1 cellular context compared by ENCODE assay signal in the genomic region with DNA sequence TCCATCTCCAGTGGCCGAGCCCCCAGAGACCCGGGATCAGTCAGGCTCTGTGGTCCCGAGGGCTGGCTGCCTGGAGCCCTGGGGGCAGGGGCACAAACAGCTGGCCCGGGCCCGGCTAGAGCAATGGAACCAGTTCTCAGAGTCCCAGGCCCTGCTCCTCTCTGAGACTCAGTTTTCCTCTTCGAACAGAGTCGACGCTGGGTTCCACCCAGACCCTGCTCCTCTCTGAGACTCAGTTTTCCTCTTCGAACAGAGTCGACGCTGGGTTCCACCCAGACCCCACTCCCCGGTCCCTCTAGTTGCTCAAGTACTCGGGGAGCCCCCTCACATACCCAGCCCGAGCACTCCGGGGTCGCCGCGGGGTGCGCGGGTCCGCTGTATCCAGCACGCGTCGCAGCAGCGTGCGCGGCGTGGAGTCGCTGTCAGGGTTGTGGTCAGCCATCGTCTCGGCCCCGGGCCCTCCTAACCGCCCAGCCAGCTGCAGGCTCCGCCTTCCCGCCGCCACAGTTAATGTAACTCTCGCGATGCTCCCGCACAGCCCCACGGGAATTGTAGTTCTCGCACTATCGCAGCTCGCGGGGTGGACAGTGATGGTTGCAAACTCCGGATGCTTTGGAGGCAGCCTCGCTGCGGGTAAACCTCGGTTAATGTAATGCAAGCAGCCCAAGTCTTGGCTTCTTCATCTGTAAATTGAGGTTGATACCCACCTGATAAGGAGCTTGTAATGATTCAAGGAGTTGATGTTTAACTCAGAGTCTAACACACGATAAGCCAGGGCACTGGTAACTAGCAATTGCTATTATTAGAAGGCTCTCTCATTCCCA.
TF ChIP-seq lines count a peak whose summit lies in the region.

No MANE protein-coding gene starts in this region.

TF ChIP-seq in K562, 482 proteins besides CTCF, POLR2A, EP300 and RAD21 (continued from another document and continues in another):
- TF ChIP-seq, protein P1, sequence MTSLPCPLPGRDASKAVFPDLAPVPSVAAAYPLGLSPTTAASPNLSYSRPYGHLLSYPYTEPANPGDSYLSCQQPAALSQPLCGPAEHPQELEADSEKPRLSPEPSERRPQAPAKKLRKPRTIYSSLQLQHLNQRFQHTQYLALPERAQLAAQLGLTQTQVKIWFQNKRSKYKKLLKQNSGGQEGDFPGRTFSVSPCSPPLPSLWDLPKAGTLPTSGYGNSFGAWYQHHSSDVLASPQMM (CRISPR knock-in tag; IDR thresholded peaks at IDR 0.05): no peak
- TF ChIP-seq XRCC3 (IDR thresholded peaks at IDR 0.05): no peak
- TF ChIP-seq ADNP (tag; IDR thresholded peaks at IDR 0.05): no peak
- no peak for TF ChIP-seq PTTG1 (tag; IDR thresholded peaks at IDR 0.05; ENCODE audit: low read depth)
- TF ChIP-seq, protein P2, sequence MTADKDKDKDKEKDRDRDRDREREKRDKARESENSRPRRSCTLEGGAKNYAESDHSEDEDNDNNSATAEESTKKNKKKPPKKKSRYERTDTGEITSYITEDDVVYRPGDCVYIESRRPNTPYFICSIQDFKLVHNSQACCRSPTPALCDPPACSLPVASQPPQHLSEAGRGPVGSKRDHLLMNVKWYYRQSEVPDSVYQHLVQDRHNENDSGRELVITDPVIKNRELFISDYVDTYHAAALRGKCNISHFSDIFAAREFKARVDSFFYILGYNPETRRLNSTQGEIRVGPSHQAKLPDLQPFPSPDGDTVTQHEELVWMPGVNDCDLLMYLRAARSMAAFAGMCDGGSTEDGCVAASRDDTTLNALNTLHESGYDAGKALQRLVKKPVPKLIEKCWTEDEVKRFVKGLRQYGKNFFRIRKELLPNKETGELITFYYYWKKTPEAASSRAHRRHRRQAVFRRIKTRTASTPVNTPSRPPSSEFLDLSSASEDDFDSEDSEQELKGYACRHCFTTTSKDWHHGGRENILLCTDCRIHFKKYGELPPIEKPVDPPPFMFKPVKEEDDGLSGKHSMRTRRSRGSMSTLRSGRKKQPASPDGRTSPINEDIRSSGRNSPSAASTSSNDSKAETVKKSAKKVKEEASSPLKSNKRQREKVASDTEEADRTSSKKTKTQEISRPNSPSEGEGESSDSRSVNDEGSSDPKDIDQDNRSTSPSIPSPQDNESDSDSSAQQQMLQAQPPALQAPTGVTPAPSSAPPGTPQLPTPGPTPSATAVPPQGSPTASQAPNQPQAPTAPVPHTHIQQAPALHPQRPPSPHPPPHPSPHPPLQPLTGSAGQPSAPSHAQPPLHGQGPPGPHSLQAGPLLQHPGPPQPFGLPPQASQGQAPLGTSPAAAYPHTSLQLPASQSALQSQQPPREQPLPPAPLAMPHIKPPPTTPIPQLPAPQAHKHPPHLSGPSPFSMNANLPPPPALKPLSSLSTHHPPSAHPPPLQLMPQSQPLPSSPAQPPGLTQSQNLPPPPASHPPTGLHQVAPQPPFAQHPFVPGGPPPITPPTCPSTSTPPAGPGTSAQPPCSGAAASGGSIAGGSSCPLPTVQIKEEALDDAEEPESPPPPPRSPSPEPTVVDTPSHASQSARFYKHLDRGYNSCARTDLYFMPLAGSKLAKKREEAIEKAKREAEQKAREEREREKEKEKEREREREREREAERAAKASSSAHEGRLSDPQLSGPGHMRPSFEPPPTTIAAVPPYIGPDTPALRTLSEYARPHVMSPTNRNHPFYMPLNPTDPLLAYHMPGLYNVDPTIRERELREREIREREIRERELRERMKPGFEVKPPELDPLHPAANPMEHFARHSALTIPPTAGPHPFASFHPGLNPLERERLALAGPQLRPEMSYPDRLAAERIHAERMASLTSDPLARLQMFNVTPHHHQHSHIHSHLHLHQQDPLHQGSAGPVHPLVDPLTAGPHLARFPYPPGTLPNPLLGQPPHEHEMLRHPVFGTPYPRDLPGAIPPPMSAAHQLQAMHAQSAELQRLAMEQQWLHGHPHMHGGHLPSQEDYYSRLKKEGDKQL (CRISPR knock-in tag; IDR thresholded peaks at IDR 0.05; ENCODE audit: borderline replicate concordance): no peak
- TF ChIP-seq SAP30 (IDR thresholded peaks at IDR 0.05; ENCODE audit: borderline replicate concordance, insufficient read depth, low read depth, low read length, poor library complexity, severe bottlenecking): peak; percentile 83
- peak; percentile 74; the same call in 1 of the 2 replicates for TF ChIP-seq MAFF (IDR thresholded peaks at IDR 0.05; ENCODE audit: low read length)
- peak; percentile 83 for TF ChIP-seq EP400 (IDR thresholded peaks at IDR 0.05)
- no peak for TF ChIP-seq DIDO1 (tag; IDR thresholded peaks at IDR 0.05; ENCODE audit: low read depth)
- TF ChIP-seq, protein P3, sequence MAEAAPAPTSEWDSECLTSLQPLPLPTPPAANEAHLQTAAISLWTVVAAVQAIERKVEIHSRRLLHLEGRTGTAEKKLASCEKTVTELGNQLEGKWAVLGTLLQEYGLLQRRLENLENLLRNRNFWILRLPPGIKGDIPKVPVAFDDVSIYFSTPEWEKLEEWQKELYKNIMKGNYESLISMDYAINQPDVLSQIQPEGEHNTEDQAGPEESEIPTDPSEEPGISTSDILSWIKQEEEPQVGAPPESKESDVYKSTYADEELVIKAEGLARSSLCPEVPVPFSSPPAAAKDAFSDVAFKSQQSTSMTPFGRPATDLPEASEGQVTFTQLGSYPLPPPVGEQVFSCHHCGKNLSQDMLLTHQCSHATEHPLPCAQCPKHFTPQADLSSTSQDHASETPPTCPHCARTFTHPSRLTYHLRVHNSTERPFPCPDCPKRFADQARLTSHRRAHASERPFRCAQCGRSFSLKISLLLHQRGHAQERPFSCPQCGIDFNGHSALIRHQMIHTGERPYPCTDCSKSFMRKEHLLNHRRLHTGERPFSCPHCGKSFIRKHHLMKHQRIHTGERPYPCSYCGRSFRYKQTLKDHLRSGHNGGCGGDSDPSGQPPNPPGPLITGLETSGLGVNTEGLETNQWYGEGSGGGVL (CRISPR knock-in tag; IDR thresholded peaks at IDR 0.05): no peak
- TF ChIP-seq, protein P4, sequence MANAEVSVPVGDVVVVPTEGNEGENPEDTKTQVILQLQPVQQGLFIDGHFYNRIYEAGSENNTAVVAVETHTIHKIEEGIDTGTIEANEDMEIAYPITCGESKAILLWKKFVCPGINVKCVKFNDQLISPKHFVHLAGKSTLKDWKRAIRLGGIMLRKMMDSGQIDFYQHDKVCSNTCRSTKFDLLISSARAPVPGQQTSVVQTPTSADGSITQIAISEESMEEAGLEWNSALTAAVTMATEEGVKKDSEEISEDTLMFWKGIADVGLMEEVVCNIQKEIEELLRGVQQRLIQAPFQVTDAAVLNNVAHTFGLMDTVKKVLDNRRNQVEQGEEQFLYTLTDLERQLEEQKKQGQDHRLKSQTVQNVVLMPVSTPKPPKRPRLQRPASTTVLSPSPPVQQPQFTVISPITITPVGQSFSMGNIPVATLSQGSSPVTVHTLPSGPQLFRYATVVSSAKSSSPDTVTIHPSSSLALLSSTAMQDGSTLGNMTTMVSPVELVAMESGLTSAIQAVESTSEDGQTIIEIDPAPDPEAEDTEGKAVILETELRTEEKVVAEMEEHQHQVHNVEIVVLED (CRISPR knock-in tag; IDR thresholded peaks at IDR 0.05): no peak
- no peak for TF ChIP-seq SMC3 (conservative IDR thresholded peaks at IDR 0.05; ENCODE audit: insufficient read depth, low read depth, low read length)
- no peak for TF ChIP-seq ZNF586 (CRISPR knock-in tag; conservative IDR thresholded peaks at IDR 0.05)
- no peak for TF ChIP-seq SMAD2 (IDR thresholded peaks at IDR 0.05; ENCODE audit: low read depth, low read length)
- no peak for TF ChIP-seq RBM14 (IDR thresholded peaks at IDR 0.05; ENCODE audit: borderline replicate concordance, insufficient read depth, low read depth, low read length)
- TF ChIP-seq JUNB (CRISPR knock-in tag; conservative IDR thresholded peaks at IDR 0.05): no peak
- TF ChIP-seq ZNF175 (CRISPR knock-in tag; IDR thresholded peaks at IDR 0.05; ENCODE audit: low read depth): no peak
- no peak for TF ChIP-seq ZKSCAN8 (CRISPR knock-in tag; IDR thresholded peaks at IDR 0.05)
- TF ChIP-seq, protein P5, sequence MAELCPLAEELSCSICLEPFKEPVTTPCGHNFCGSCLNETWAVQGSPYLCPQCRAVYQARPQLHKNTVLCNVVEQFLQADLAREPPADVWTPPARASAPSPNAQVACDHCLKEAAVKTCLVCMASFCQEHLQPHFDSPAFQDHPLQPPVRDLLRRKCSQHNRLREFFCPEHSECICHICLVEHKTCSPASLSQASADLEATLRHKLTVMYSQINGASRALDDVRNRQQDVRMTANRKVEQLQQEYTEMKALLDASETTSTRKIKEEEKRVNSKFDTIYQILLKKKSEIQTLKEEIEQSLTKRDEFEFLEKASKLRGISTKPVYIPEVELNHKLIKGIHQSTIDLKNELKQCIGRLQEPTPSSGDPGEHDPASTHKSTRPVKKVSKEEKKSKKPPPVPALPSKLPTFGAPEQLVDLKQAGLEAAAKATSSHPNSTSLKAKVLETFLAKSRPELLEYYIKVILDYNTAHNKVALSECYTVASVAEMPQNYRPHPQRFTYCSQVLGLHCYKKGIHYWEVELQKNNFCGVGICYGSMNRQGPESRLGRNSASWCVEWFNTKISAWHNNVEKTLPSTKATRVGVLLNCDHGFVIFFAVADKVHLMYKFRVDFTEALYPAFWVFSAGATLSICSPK (IDR thresholded peaks at IDR 0.05; ENCODE audit: borderline replicate concordance): no peak
- TF ChIP-seq, protein P6, sequence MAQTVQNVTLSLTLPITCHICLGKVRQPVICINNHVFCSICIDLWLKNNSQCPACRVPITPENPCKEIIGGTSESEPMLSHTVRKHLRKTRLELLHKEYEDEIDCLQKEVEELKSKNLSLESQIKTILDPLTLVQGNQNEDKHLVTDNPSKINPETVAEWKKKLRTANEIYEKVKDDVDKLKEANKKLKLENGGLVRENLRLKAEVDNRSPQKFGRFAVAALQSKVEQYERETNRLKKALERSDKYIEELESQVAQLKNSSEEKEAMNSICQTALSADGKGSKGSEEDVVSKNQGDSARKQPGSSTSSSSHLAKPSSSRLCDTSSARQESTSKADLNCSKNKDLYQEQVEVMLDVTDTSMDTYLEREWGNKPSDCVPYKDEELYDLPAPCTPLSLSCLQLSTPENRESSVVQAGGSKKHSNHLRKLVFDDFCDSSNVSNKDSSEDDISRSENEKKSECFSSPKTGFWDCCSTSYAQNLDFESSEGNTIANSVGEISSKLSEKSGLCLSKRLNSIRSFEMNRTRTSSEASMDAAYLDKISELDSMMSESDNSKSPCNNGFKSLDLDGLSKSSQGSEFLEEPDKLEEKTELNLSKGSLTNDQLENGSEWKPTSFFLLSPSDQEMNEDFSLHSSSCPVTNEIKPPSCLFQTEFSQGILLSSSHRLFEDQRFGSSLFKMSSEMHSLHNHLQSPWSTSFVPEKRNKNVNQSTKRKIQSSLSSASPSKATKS (CRISPR knock-in tag; IDR thresholded peaks at IDR 0.05): no peak
- TF ChIP-seq SP2 (IDR thresholded peaks at IDR 0.05; ENCODE audit: extremely low read depth, low read depth, low read length, poor library complexity, severe bottlenecking): no peak
- TF ChIP-seq, protein P7, sequence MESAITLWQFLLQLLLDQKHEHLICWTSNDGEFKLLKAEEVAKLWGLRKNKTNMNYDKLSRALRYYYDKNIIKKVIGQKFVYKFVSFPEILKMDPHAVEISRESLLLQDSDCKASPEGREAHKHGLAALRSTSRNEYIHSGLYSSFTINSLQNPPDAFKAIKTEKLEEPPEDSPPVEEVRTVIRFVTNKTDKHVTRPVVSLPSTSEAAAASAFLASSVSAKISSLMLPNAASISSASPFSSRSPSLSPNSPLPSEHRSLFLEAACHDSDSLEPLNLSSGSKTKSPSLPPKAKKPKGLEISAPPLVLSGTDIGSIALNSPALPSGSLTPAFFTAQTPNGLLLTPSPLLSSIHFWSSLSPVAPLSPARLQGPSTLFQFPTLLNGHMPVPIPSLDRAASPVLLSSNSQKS (CRISPR knock-in tag; IDR thresholded peaks at IDR 0.05): no peak
- TF ChIP-seq, protein P8, sequence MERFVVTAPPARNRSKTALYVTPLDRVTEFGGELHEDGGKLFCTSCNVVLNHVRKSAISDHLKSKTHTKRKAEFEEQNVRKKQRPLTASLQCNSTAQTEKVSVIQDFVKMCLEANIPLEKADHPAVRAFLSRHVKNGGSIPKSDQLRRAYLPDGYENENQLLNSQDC (CRISPR knock-in tag; IDR thresholded peaks at IDR 0.05): no peak
- no peak for TF ChIP-seq ZNF3 (CRISPR knock-in tag; IDR thresholded peaks at IDR 0.05)
- TF ChIP-seq ZNF23 (CRISPR knock-in tag; IDR thresholded peaks at IDR 0.05): no peak
- TF ChIP-seq SMARCA4 (IDR thresholded peaks at IDR 0.05): no peak
- TF ChIP-seq TBL1XR1 (IDR thresholded peaks at IDR 0.05; ENCODE audit: low read length in 2 of 2): peak in 1 of 2 experiments; percentile 79; a peak in 1 of 4 replicates
- peak; percentile 70 for TF ChIP-seq RBBP5 (IDR thresholded peaks at IDR 0.05; ENCODE audit: borderline replicate concordance, insufficient read depth, low read length, poor library complexity, severe bottlenecking)
- TF ChIP-seq, protein P9, sequence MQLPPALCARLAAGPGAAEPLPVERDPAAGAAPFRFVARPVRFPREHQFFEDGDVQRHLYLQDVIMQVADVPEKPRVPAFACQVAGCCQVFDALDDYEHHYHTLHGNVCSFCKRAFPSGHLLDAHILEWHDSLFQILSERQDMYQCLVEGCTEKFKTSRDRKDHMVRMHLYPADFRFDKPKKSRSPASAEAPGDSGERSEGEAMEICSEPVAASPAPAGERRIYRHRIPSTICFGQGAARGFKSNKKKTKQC (CRISPR knock-in tag; IDR thresholded peaks at IDR 0.05): peak; percentile 94
- TF ChIP-seq BDP1 (IDR thresholded peaks at IDR 0.05; ENCODE audit: insufficient read depth, insufficient read length): no peak
- TF ChIP-seq ARNT (IDR thresholded peaks at IDR 0.05): no peak
- peak; percentile 75 for TF ChIP-seq TAF9B (IDR thresholded peaks at IDR 0.05; ENCODE audit: partially characterized antibody)
- TF ChIP-seq NFYB (IDR thresholded peaks at IDR 0.05; ENCODE audit: extremely low read depth, insufficient read length): no peak
- TF ChIP-seq ZNF174 (CRISPR knock-in tag; IDR thresholded peaks at IDR 0.05): no peak
- TF ChIP-seq PHF21A (IDR thresholded peaks at IDR 0.05; ENCODE audit: borderline replicate concordance, low read depth): no peak
- no peak for TF ChIP-seq NCOA1 (IDR thresholded peaks at IDR 0.05; ENCODE audit: low read depth)
- TF ChIP-seq, protein P10, sequence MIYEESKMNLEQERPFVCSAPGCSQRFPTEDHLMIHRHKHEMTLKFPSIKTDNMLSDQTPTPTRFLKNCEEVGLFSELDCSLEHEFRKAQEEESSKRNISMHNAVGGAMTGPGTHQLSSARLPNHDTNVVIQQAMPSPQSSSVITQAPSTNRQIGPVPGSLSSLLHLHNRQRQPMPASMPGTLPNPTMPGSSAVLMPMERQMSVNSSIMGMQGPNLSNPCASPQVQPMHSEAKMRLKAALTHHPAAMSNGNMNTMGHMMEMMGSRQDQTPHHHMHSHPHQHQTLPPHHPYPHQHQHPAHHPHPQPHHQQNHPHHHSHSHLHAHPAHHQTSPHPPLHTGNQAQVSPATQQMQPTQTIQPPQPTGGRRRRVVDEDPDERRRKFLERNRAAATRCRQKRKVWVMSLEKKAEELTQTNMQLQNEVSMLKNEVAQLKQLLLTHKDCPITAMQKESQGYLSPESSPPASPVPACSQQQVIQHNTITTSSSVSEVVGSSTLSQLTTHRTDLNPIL (CRISPR knock-in tag; IDR thresholded peaks at IDR 0.05): no peak
- TF ChIP-seq, protein P11, sequence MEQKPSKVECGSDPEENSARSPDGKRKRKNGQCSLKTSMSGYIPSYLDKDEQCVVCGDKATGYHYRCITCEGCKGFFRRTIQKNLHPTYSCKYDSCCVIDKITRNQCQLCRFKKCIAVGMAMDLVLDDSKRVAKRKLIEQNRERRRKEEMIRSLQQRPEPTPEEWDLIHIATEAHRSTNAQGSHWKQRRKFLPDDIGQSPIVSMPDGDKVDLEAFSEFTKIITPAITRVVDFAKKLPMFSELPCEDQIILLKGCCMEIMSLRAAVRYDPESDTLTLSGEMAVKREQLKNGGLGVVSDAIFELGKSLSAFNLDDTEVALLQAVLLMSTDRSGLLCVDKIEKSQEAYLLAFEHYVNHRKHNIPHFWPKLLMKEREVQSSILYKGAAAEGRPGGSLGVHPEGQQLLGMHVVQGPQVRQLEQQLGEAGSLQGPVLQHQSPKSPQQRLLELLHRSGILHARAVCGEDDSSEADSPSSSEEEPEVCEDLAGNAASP (IDR thresholded peaks at IDR 0.05): no peak
- peak; percentile 99 for TF ChIP-seq POLR2G (IDR thresholded peaks at IDR 0.05; ENCODE audit: low read depth, low read length)
- TF ChIP-seq TSC22D4 (tag; IDR thresholded peaks at IDR 0.05): no peak
- TF ChIP-seq GATAD2B (IDR thresholded peaks at IDR 0.05; ENCODE audit: borderline replicate concordance): no peak
